8 cellular contexts compared by ENCODE assay signal in genomic region chr13:45807520-45808099, GRCh38. TPM values are rescaled to one million over a fixed set of nuclear protein-coding genes. Genes with fewer than 3 reads are reported as not detected.
DNase-seq lines count a peak whose midpoint lies in the region; ATAC-seq and TF ChIP-seq lines count a peak whose summit lies in the region.

No MANE protein-coding gene starts in this region.

- DNase-seq in ELF-1 (ENCODE audit: low read depth, low spot score) (peak; percentile 54), HuH-7.5 (ENCODE audit: low spot score) (peak; percentile 55), PC-9 (peak; percentile 24 to 56), coronary artery (ENCODE audit: low spot score) (peak; percentile 3), right lobe of liver (no peak), NCI-H1436 treated with DMSO at 0.1 percent for 48 hours (lab: John Stamatoyannopoulos, UW) (no peak)

- H3K27ac ChIP-seq in PC-9 (no peak overlapping the region), coronary artery (no peak overlapping the region), right lobe of liver (no peak overlapping the region)

- no peaks in the 10 kb centered on the region for H3K4me1 ChIP-seq in PC-9 (replicated peaks; ENCODE audit: insufficient read depth)
- H3K4me1 ChIP-seq in right lobe of liver: no peaks in the 10 kb centered on the region

- peak; percentile 77 to 100 (median 90) for ATAC-seq in right lobe of liver
- no peak for ATAC-seq in HG03108 (IDR thresholded peaks at IDR 0.05; ENCODE audit: unreplicated experiment)
- ATAC-seq in GM21447 (IDR thresholded peaks at IDR 0.05; ENCODE audit: unreplicated experiment): no peak

- intact Hi-C loops in PC-9 (cut with micrococcal nuclease; ENCODE audit: unreplicated experiment): loop anchor here (1.0 to 2.0 kb wide), 3 partner anchors 319 to 481 kb away; no protein-coding TSS in a partner anchor
- intact Hi-C loops in right lobe of liver (cut with DNase I): no loop called here

- H3K36me3 ChIP-seq in PC-9 (ENCODE audit: low read depth) (no peaks in the 10 kb centered on the region), right lobe of liver (no peaks in the 10 kb centered on the region)

- no peaks in the 10 kb centered on the region for H4K20me1 ChIP-seq in PC-9 (ENCODE audit: insufficient read depth)

- POLR2A ChIA-PET in PC-9 (lab: Charles Lee; ENCODE audit: unreplicated experiment): no interaction called here

- H3K9me3 ChIP-seq in PC-9 (ENCODE audit: insufficient read depth, low read depth): no peaks in the 10 kb centered on the region
- H3K9me3 ChIP-seq in right lobe of liver: no peaks in the 10 kb centered on the region

- H3K4me2 ChIP-seq in PC-9: no peak overlapping the region

- peak; percentile 74 for TF ChIP-seq CTCF in PC-9 (conservative IDR thresholded peaks at IDR 0.05)
- TF ChIP-seq CTCF in coronary artery (IDR thresholded peaks at IDR 0.05): no peak
- peak; percentile 57 to 78 (median 70) for TF ChIP-seq CTCF in right lobe of liver (IDR thresholded peaks at IDR 0.05)

- no peak overlapping the region for H3K4me3 ChIP-seq in PC-9
- H3K4me3 ChIP-seq in coronary artery: no peak overlapping the region
- H3K4me3 ChIP-seq in right lobe of liver: no peak overlapping the region

- H2AFZ ChIP-seq in PC-9: no peak overlapping the region

- H3K9me2 ChIP-seq in PC-9 (ENCODE audit: insufficient read depth): no peaks in the 10 kb centered on the region

- CTCF ChIA-PET in PC-9 (lab: Charles Lee): interaction anchor here (0.8 to 1.0 kb wide), 2 partner anchors 221 to 319 kb away, joined by 3 to 6 read pairs; no protein-coding TSS in a partner anchor

- peaks cover 7% of the 10 kb centered on the region; the same call in 1 of the 2 replicates for H3K27me3 ChIP-seq in PC-9 (ENCODE audit: insufficient read depth, low read depth)
- H3K27me3 ChIP-seq in right lobe of liver: no peaks in the 10 kb centered on the region

- 35% methylated on average over 3 of the region's 3 CpGs for WGBS in right lobe of liver (ENCODE audit: insufficient coverage, low coverage, low lambda C conversion rate, missing lambda C conversion rate)

- no TSS peak for BruUV-seq in PC-9 (replicated peaks; lab: Mats Ljungman, UMichigan)

- no peaks in the 10 kb centered on the region for H3F3A ChIP-seq in PC-9 (ENCODE audit: insufficient read depth, low read depth)

- no peaks in the 10 kb centered on the region for H3K79me2 ChIP-seq in PC-9 (ENCODE audit: low read depth)

- TF ChIP-seq POLR2A in right lobe of liver (IDR thresholded peaks at IDR 0.05): no peak

RNA-seq across cellular contexts. Expression of gene SIAH3, which starts 43.9 kb away (rescaled TPM):
- total RNA-seq in PC-9 (2021) (not detected in 2 replicates), right lobe of liver (not detected)

Comparison
In these comparisons a context has a peak if more than half of its experiments do, and no peak if none do; other contexts are left out.
1. DNase-seq: peak in ELF-1 (single experiment), HuH-7.5 (single experiment), PC-9 (2 of 2) and coronary artery (single experiment); none in right lobe of liver (0 of 3) and NCI-H1436 treated with DMSO at 0.1 percent for 48 hours (single experiment).
2. ATAC-seq: peak in right lobe of liver (4 of 4); none in HG03108 (single experiment) and GM21447 (single experiment).